Comparison of ENCODE assay signal across 18 cellular contexts in genomic region chr3:170436697-170437096, GRCh38. TPM values are rescaled to one million over a fixed set of nuclear protein-coding genes. Genes with fewer than 3 reads are reported as not detected.
DNase-seq lines count a peak whose midpoint lies in the region; TF ChIP-seq lines count a peak whose summit lies in the region.
"Had no signal": no experiment of that assay in that cellular context is flagged by ENCODE, and none has a peak within 500 bp of the region (broad histone marks: within the 10 kb centered on the region; RNA-seq: fewer than 3 reads in every experiment).

No MANE protein-coding gene starts in this region.

- H3K27ac ChIP-seq in angular gyrus (ENCODE audit: low read depth, low read length) = peak overlapping the region; percentile 82
- H3K27ac ChIP-seq in cingulate gyrus (ENCODE audit: low read depth, low read length) = peak overlapping the region; percentile 73
- peak overlapping the region; percentile 86 for H3K27ac ChIP-seq in substantia nigra (ENCODE audit: low read depth, low read length, poor library complexity, severe bottlenecking)
- H3K27ac ChIP-seq in mesenchymal stem cell (ENCODE audit: low read length, poor library complexity, severe bottlenecking) = no peak overlapping the region

- H3K4ac ChIP-seq in mesenchymal stem cell (ENCODE audit: low read depth in 1 of 2, low read length in 2 of 2) = no peak overlapping the region

- peaks cover 31% of the 10 kb centered on the region for H3K36me3 Mint-ChIP-seq in mesothelial cell of epicardium
- H3K36me3 Mint-ChIP-seq: CD4-positive, CD25-positive, alpha-beta regulatory T cell had no signal

- H3K4me1 ChIP-seq in mesenchymal stem cell (ENCODE audit: control insufficient read depth, insufficient read depth, low read depth, low read length) = peaks cover 3% of the 10 kb centered on the region
- H3K4me1 ChIP-seq: BE2C had no signal

- H3K9me3 ChIP-seq in mesenchymal stem cell (ENCODE audit: control insufficient read depth, low read length) = no peaks in the 10 kb centered on the region
- H3K9me3 ChIP-seq: BE2C had no signal

- H3K14ac ChIP-seq in mesenchymal stem cell (ENCODE audit: low read length in 2 of 2) = no peak overlapping the region

- DNase-seq in mesothelial cell of epicardium (ENCODE audit: low spot score in 2 of 2, unreplicated experiment in 2 of 2) = no peak
- DNase-seq in substantia nigra (lab: John Stamatoyannopoulos, UW) = no peak
- DNase-seq in SKM-1 (lab: John Stamatoyannopoulos, UW; ENCODE audit: unreplicated experiment) = no peak
- DNase-seq in mesenchymal stem cell = no peak
- DNase-seq in NCI-H2081 treated with DMSO at 0.1 percent for 48 hours (lab: John Stamatoyannopoulos, UW) = no peak
- DNase-seq: ACHN; BE2C; CD4-positive, CD25-positive, alpha-beta regulatory T cell; CD8-positive, alpha-beta memory T cell; COR-L47; DMS 273 treated with DMSO at 0.1 percent for 48 hours; DMS53; DND-41; EL; H9 had no signal

- peaks cover 23% of the 10 kb centered on the region for H3K4me1 Mint-ChIP-seq in mesothelial cell of epicardium
- H3K4me1 Mint-ChIP-seq: CD4-positive, CD25-positive, alpha-beta regulatory T cell; CD8-positive, alpha-beta memory T cell had no signal

- peaks cover 5 to 77% of the 10 kb centered on the region in 2 experiments for H3K36me3 ChIP-seq in mesenchymal stem cell (ENCODE audit: control insufficient read depth in 1 of 2, insufficient read depth in 2 of 2, low read depth in 1 of 2, low read length in 2 of 2)
- H3K36me3 ChIP-seq: BE2C had no signal

- H3K4me3 ChIP-seq in mesenchymal stem cell (ENCODE audit: insufficient read depth in 1 of 2, low read depth in 1 of 2, low read length in 2 of 2) = no peak overlapping the region
- H3K4me3 ChIP-seq: GM12878 had no signal

- H3K79me1 ChIP-seq in mesenchymal stem cell (replicated peaks; ENCODE audit: low read length, poor library complexity, severe bottlenecking) = no peaks in the 10 kb centered on the region

- H3K27ac Mint-ChIP-seq in mesothelial cell of epicardium = peak overlapping the region; percentile 54
- H3K27ac Mint-ChIP-seq: CD4-positive, CD25-positive, alpha-beta regulatory T cell; CD8-positive, alpha-beta memory T cell; H9 had no signal

- H3K4me2 ChIP-seq in mesenchymal stem cell (ENCODE audit: low read length, poor library complexity, severe bottlenecking) = no peak overlapping the region

- H3K4me3 Mint-ChIP-seq in mesothelial cell of epicardium = no peak overlapping the region
- H3K4me3 Mint-ChIP-seq: CD4-positive, CD25-positive, alpha-beta regulatory T cell; CD8-positive, alpha-beta memory T cell; H9 had no signal

- H2AK5ac ChIP-seq in mesenchymal stem cell (ENCODE audit: low read length, severe bottlenecking) = no peak overlapping the region

- H3K27me3 Mint-ChIP-seq in mesothelial cell of epicardium (ENCODE audit: low read depth) = no peaks in the 10 kb centered on the region

- H3K18ac ChIP-seq in mesenchymal stem cell (ENCODE audit: low read depth in 1 of 2, low read length in 2 of 2) = no peak overlapping the region

- no peak overlapping the region for H2BK120ac ChIP-seq in mesenchymal stem cell (ENCODE audit: low read depth, low read length)

- WGBS in mesenchymal stem cell = 100% methylated on average over 2 of the region's 2 CpGs

- peaks cover 3% of the 10 kb centered on the region for H3K9me3 Mint-ChIP-seq in mesothelial cell of epicardium
- H3K9me3 Mint-ChIP-seq: CD8-positive, alpha-beta memory T cell; H9 had no signal

- no peaks in the 10 kb centered on the region for H3K27me3 ChIP-seq in mesenchymal stem cell (ENCODE audit: control insufficient read depth in 1 of 2, insufficient read depth in 1 of 2, low read length in 2 of 2)
- H3K27me3 ChIP-seq: BE2C had no signal

- no peak for TF ChIP-seq CTCF in mesothelial cell of epicardium (IDR thresholded peaks at IDR 0.05; ENCODE audit: unreplicated experiment)

- H2BK12ac ChIP-seq in mesenchymal stem cell (ENCODE audit: low read length in 2 of 2) = no peak overlapping the region

- H3K23ac ChIP-seq in mesenchymal stem cell (ENCODE audit: low read length in 2 of 2) = no peak overlapping the region

- H2AFZ ChIP-seq in mesenchymal stem cell (ENCODE audit: low read depth, low read length) = no peak overlapping the region

- H4K8ac ChIP-seq in mesenchymal stem cell (ENCODE audit: low read length) = no peak overlapping the region

- no peak overlapping the region for H2BK15ac ChIP-seq in mesenchymal stem cell (ENCODE audit: low read depth, poor library complexity, severe bottlenecking)

- H2BK5ac ChIP-seq in mesenchymal stem cell (ENCODE audit: low read depth, low read length, poor library complexity, severe bottlenecking) = no peak overlapping the region

- no peak overlapping the region for H4K91ac ChIP-seq in mesenchymal stem cell (ENCODE audit: low read length)

- no peak overlapping the region for H3K9ac ChIP-seq in mesenchymal stem cell (ENCODE audit: low read length)

RNA-seq across cellular contexts. Expression of gene CLDN11, which starts 18.0 kb away (rescaled TPM):
- total RNA-seq in mesothelial cell of epicardium = 153 to 168 TPM (median 164 TPM) in 3 replicates
- 119 TPM for polyA plus RNA-seq in mesenchymal stem cell (2013, experiment 1 of 2)
- 118 TPM for polyA plus RNA-seq in mesenchymal stem cell (2013, experiment 2 of 2)
- total RNA-seq: CD4-positive, CD25-positive, alpha-beta regulatory T cell had no signal
- polyA plus RNA-seq: CD4-positive, CD25-positive, alpha-beta regulatory T cell; CD8-positive, alpha-beta memory T cell; GM12878 had no signal
